Comparison of ENCODE assay signal across 8 cellular contexts in genomic region chr9:37902804-37903580, GRCh38. TPM values are rescaled to one million over a fixed set of nuclear protein-coding genes. Genes with fewer than 3 reads are reported as not detected.
DNase-seq lines count a peak whose midpoint lies in the region; ATAC-seq and TF ChIP-seq lines count a peak whose summit lies in the region.

No MANE protein-coding gene starts in this region.

- peaks cover 9% of the 10 kb centered on the region for H3K27me3 Mint-ChIP-seq in activated CD4-positive, alpha-beta T cell treated with anti-CD3 and anti-CD28 coated beads, Interleukin-2, amount 10 ng/mL, durations not matched to agents 24 days and 14 days
- peaks cover 1% of the 10 kb centered on the region for H3K27me3 Mint-ChIP-seq in endothelial cell (ENCODE audit: unreplicated experiment)
- H3K27me3 Mint-ChIP-seq in natural killer cell treated with Interleukin-12 subunit alpha and Interleukin-12 subunit beta and Interleukin-15 and Interleukin-18, amount 100 ng/mL, for 72 hours = no peaks in the 10 kb centered on the region

- peaks cover 9% of the 10 kb centered on the region for H3K36me3 Mint-ChIP-seq in activated CD4-positive, alpha-beta T cell treated with anti-CD3 and anti-CD28 coated beads, Interleukin-2, amount 10 ng/mL, durations not matched to agents 24 days and 14 days (ENCODE audit: low read depth)
- H3K36me3 Mint-ChIP-seq in endothelial cell (ENCODE audit: low read depth, unreplicated experiment) = no peaks in the 10 kb centered on the region
- no peaks in the 10 kb centered on the region for H3K36me3 Mint-ChIP-seq in natural killer cell treated with Interleukin-12 subunit alpha and Interleukin-12 subunit beta and Interleukin-15 and Interleukin-18, amount 100 ng/mL, for 72 hours

- peak; percentile 62 for DNase-seq in activated CD4-positive, alpha-beta T cell treated with anti-CD3 and anti-CD28 coated beads, Interleukin-2, amount 10 ng/mL, durations not matched to agents 24 days and 14 days
- DNase-seq in activated CD4-positive, alpha-beta T cell treated with anti-CD3 and anti-CD28 coated beads for 1 hour = no peak
- DNase-seq in RPMI7951 (ENCODE audit: low read depth) (peak; percentile 39), endothelial cell (ENCODE audit: low spot score) (no peak), NCI-H2029 treated with DMSO at 0.1 percent for 48 hours (lab: John Stamatoyannopoulos, UW) (no peak)
- DNase-seq in natural killer cell treated with Interleukin-12 subunit alpha and Interleukin-12 subunit beta and Interleukin-15 and Interleukin-18, amount 100 ng/mL, for 72 hours (ENCODE audit: low spot score) = no peak

- peak overlapping the region; percentile 90 for H3K4me3 Mint-ChIP-seq in activated CD4-positive, alpha-beta T cell treated with anti-CD3 and anti-CD28 coated beads, Interleukin-2, amount 10 ng/mL, durations not matched to agents 24 days and 14 days
- peak overlapping the region; percentile 96 for H3K4me3 Mint-ChIP-seq in endothelial cell (ENCODE audit: unreplicated experiment)
- H3K4me3 Mint-ChIP-seq in natural killer cell treated with Interleukin-12 subunit alpha and Interleukin-12 subunit beta and Interleukin-15 and Interleukin-18, amount 100 ng/mL, for 72 hours = peak overlapping the region; percentile 92

- H3K27ac Mint-ChIP-seq in activated CD4-positive, alpha-beta T cell treated with anti-CD3 and anti-CD28 coated beads, Interleukin-2, amount 10 ng/mL, durations not matched to agents 24 days and 14 days = peak overlapping the region; percentile 90
- H3K27ac Mint-ChIP-seq in endothelial cell (ENCODE audit: unreplicated experiment) = no peak overlapping the region
- H3K27ac Mint-ChIP-seq in natural killer cell treated with Interleukin-12 subunit alpha and Interleukin-12 subunit beta and Interleukin-15 and Interleukin-18, amount 100 ng/mL, for 72 hours = peak overlapping the region; percentile 72 to 93

- H3K4me1 Mint-ChIP-seq in activated CD4-positive, alpha-beta T cell treated with anti-CD3 and anti-CD28 coated beads, Interleukin-2, amount 10 ng/mL, durations not matched to agents 24 days and 14 days = peaks cover 18% of the 10 kb centered on the region
- peaks cover 9% of the 10 kb centered on the region for H3K4me1 Mint-ChIP-seq in endothelial cell (ENCODE audit: unreplicated experiment)
- peaks cover 8 to 14% of the 10 kb centered on the region in 2 donors for H3K4me1 Mint-ChIP-seq in natural killer cell treated with Interleukin-12 subunit alpha and Interleukin-12 subunit beta and Interleukin-15 and Interleukin-18, amount 100 ng/mL, for 72 hours (ENCODE audit: low read depth in 2 of 2)

- peak; percentile 15 for ATAC-seq in HG02678 (IDR thresholded peaks at IDR 0.05; ENCODE audit: unreplicated experiment)
- no peak for ATAC-seq in natural killer cell treated with Interleukin-12 subunit alpha and Interleukin-12 subunit beta and Interleukin-15 and Interleukin-18, amount 100 ng/mL, for 72 hours
- no peak for ATAC-seq in GM19467 (IDR thresholded peaks at IDR 0.05; ENCODE audit: unreplicated experiment)

- no peaks in the 10 kb centered on the region for H3K9me3 Mint-ChIP-seq in activated CD4-positive, alpha-beta T cell treated with anti-CD3 and anti-CD28 coated beads, Interleukin-2, amount 10 ng/mL, durations not matched to agents 24 days and 14 days
- no peaks in the 10 kb centered on the region for H3K9me3 Mint-ChIP-seq in endothelial cell (ENCODE audit: unreplicated experiment)
- no peaks in the 10 kb centered on the region for H3K9me3 Mint-ChIP-seq in natural killer cell treated with Interleukin-12 subunit alpha and Interleukin-12 subunit beta and Interleukin-15 and Interleukin-18, amount 100 ng/mL, for 72 hours

- TF ChIP-seq CTCF in endothelial cell (IDR thresholded peaks at IDR 0.05; ENCODE audit: unreplicated experiment) = no peak

- intact Hi-C loops in activated CD4-positive, alpha-beta T cell treated with anti-CD3 and anti-CD28 coated beads, Interleukin-2, amount 10 ng/mL, durations not matched to agents 24 days and 14 days (cut with micrococcal nuclease) = loop anchor here (2.0 to 10.0 kb wide), 3 partner anchors 49 to 492 kb away; partner anchors contain the start of genes ALDH1B1 and TRMT10B

RNA-seq across cellular contexts. Expression of gene SLC25A51, which starts 0.9 kb away (rescaled TPM):
- total RNA-seq in activated CD4-positive, alpha-beta T cell treated with anti-CD3 and anti-CD28 coated beads, Interleukin-2, amount 10 ng/mL, durations not matched to agents 24 days and 14 days = 32.0 and 33.3 TPM in 2 replicates
- 47.2 and 55.5 TPM in 2 replicates for total RNA-seq in RPMI7951 (2014; rRNA removed; shearing (Covaris generic))
- total RNA-seq in endothelial cell (ENCODE audit: unreplicated experiment) = 28.5 TPM
- 10 to 100 TPM; 28.7 to 34.7 TPM for total RNA-seq in natural killer cell treated with Interleukin-12 subunit alpha and Interleukin-12 subunit beta and Interleukin-15 and Interleukin-18, amount 100 ng/mL, for 72 hours

Comparison
In these comparisons a context has a peak if more than half of its experiments do, and no peak if none do; other contexts are left out.
1. DNase-seq: peak in activated CD4-positive, alpha-beta T cell treated with anti-CD3 and anti-CD28 coated beads, Interleukin-2, amount 10 ng/mL, durations not matched to agents 24 days and 14 days (single experiment) and RPMI7951 (single experiment); none in activated CD4-positive, alpha-beta T cell treated with anti-CD3 and anti-CD28 coated beads for 1 hour (single experiment), endothelial cell (single experiment), natural killer cell treated with Interleukin-12 subunit alpha and Interleukin-12 subunit beta and Interleukin-15 and Interleukin-18, amount 100 ng/mL, for 72 hours (single experiment) and NCI-H2029 treated with DMSO at 0.1 percent for 48 hours (single experiment).
2. Peak in every context shown above with its lines, with median percentiles within 50 percentile points of each other: H3K4me3 Mint-ChIP-seq.